Comparison of ENCODE assay signal across 21 cellular contexts in genomic region chr9:89614319-89614892, GRCh38.
"Had no signal": no experiment of that assay in that cellular context is flagged by ENCODE, and none has a peak within 500 bp of the region (broad histone marks: within the 10 kb centered on the region; RNA-seq: fewer than 3 reads in every experiment).

No MANE protein-coding gene starts in this region.

- H3K4me1 Mint-ChIP-seq: central memory CD8-positive, alpha-beta T cell had no signal

- H3K27ac Mint-ChIP-seq: activated CD4-positive, alpha-beta memory T cell treated with anti-CD3 and anti-CD28 coated beads, Interleukin-2, amount 10 ng/mL, durations not matched to agents 7 days and 5 days; activated naive CD4-positive, alpha-beta T cell treated with anti-CD3 and anti-CD28 coated beads, Interleukin-2, amount 50 U/mL, for 72 hours; brain; naive thymus-derived CD4-positive, alpha-beta T cell; type B pancreatic cell had no signal

- H3K4me3 Mint-ChIP-seq: activated CD4-positive, alpha-beta memory T cell treated with anti-CD3 and anti-CD28 coated beads, Interleukin-2, amount 10 ng/mL, durations not matched to agents 7 days and 5 days; activated T-cell treated with anti-CD3 and anti-CD28 coated beads, Interleukin-2, amount 50 U/mL, for 4 hours; brain; central memory CD8-positive, alpha-beta T cell; naive thymus-derived CD4-positive, alpha-beta T cell; type B pancreatic cell had no signal

- H3K27ac ChIP-seq: SK-N-MC had no signal

- H3K9me3 Mint-ChIP-seq: activated CD4-positive, alpha-beta memory T cell treated with anti-CD3 and anti-CD28 coated beads, Interleukin-2, amount 10 ng/mL, durations not matched to agents 7 days and 5 days; activated naive CD4-positive, alpha-beta T cell treated with anti-CD3 and anti-CD28 coated beads, Interleukin-2, amount 50 U/mL, for 72 hours; activated T-cell treated with anti-CD3 and anti-CD28 coated beads, Interleukin-2, amount 50 U/mL, for 4 hours; central memory CD8-positive, alpha-beta T cell had no signal

- H3K4me3 ChIP-seq: lung, SK-N-MC had no signal

- ATAC-seq: activated T-cell treated with anti-CD3 and anti-CD28 coated beads, Interleukin-2, amount 50 U/mL, for 4 hours; left colon; naive thymus-derived CD4-positive, alpha-beta T cell; right cardiac atrium had no signal

- DNase-seq: activated CD4-positive, alpha-beta memory T cell treated with anti-CD3 and anti-CD28 coated beads, Interleukin-2, amount 10 ng/mL, durations not matched to agents 7 days and 5 days; activated CD4-positive, CD25-positive, alpha-beta regulatory T cell treated with anti-CD3 and anti-CD28 coated beads, Interleukin-2, amount 50 U/mL, for 72 hours; activated gamma-delta T cell; activated T-cell treated with anti-CD3 and anti-CD28 coated beads, Interleukin-2, amount 50 U/mL, for 4 hours; amniotic stem cell; cortex of kidney; effector CD4-positive, alpha-beta T cell; foreskin fibroblast; glutamatergic neuron; left colon; naive thymus-derived CD4-positive, alpha-beta T cell; right cardiac atrium; small intestine; stimulated activated naive CD8-positive, alpha-beta T cell treated with anti-CD3 and anti-CD28 coated beads, Interleukin-15, Interleukin-2, amounts not matched to agents 100 U/mL and 50 U/mL, for 24 hours; T-helper 1 cell had no signal

- H3K36me3 Mint-ChIP-seq: activated naive CD4-positive, alpha-beta T cell treated with anti-CD3 and anti-CD28 coated beads, Interleukin-2, amount 50 U/mL, for 72 hours; brain; type B pancreatic cell had no signal
